In the genomic region with DNA sequence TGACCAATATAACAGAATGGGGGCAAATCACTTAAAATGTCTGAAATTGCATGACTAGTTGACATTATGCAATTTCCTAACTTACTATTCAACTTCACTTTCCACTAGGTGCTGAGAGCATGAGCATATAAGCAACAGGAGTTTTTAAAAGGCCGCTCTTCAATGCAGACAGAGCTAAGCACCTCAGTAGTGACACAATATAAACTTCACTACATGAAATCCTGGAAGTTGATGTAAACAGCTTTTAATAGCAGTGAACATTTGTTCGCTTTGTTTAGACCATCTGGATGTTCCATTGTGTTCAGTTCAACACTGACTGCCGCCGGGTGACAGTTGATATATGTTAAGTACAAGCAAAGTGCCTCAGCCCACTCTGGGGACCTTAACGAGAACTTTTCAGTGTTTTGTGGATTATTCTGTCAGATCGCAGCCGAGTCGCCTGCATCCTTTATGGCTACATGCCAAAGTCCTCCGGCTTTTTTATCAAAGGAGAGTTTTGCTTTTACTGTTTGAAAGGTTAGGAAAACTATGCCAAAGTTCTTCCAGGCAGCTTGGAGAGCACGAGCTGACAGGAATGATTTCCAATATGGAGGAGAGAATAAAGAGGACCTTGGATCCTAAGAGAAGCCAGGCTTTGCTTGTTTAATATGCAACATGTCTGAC, we compare ENCODE assay signal across 10 cellular contexts.
DNase-seq lines count a peak whose midpoint lies in the region; TF ChIP-seq lines count a peak whose summit lies in the region.
"Had no signal": no experiment of that assay in that cellular context is flagged by ENCODE, and none has a peak within 500 bp of the region (broad histone marks: within the 10 kb centered on the region; RNA-seq: fewer than 3 reads in every experiment).

No MANE protein-coding gene starts in this region.

- DNase-seq in HEK293T (ENCODE audit: extremely low spot score) (peak; percentile 39), NCI-H69 (lab: John Stamatoyannopoulos, UW) (peak; percentile 98), glutamatergic neuron (peak; percentile 35), sigmoid colon (no peak), GM13977 (ENCODE audit: low spot score) (no peak), GDM1 (lab: John Stamatoyannopoulos, UW) (no peak), PC-9 (no peak)
- no peak for DNase-seq in stimulated activated CD4-positive, alpha-beta T cell treated with anti-CD3 and anti-CD28 coated beads, Interleukin-4, amount 100 ng/mL, for 24 hours
- DNase-seq: immature natural killer cell, T-helper 9 cell had no signal

- POLR2A ChIA-PET in HEK293T (lab: Yijun Ruan, JAX) (no interaction called here), PC-9 (lab: Charles Lee; ENCODE audit: unreplicated experiment) (no interaction called here)

- no peaks in the 10 kb centered on the region for H3K9me2 ChIP-seq in PC-9 (ENCODE audit: insufficient read depth)

- in situ Hi-C loops in GM13977 (cut with MboI; ENCODE audit: low pct_unique_long_range_greater_than_20kb, low sequenced_read_pairs, unreplicated experiment), result no loop called here

- WGBS in sigmoid colon, 2 donors, result 13 to 19% methylated on average over 10 of the region's 10 CpGs

- no peak for TF ChIP-seq EP300 in sigmoid colon (IDR thresholded peaks at IDR 0.05)

- H3K4me2 ChIP-seq in PC-9, result no peak overlapping the region

- H2AFZ ChIP-seq in PC-9, result no peak overlapping the region

- intact Hi-C loops in sigmoid colon (cut with DNase I), result no loop called here
- intact Hi-C loops in PC-9 (cut with micrococcal nuclease; ENCODE audit: unreplicated experiment), result no loop called here

- H3K4me1 Mint-ChIP-seq in glutamatergic neuron (ENCODE audit: low read depth, unreplicated experiment), result peaks cover 54% of the 10 kb centered on the region

- TF ChIP-seq CTCF in glutamatergic neuron (IDR thresholded peaks at IDR 0.05; ENCODE audit: partially characterized antibody, unreplicated experiment), result no peak
- TF ChIP-seq CTCF in sigmoid colon (IDR thresholded peaks at IDR 0.05), result no peak
- no peak for TF ChIP-seq CTCF in GM13977 (IDR thresholded peaks at IDR 0.05; ENCODE audit: extremely low read depth, insufficient read depth, missing control alignments)
- TF ChIP-seq CTCF in PC-9 (conservative IDR thresholded peaks at IDR 0.05), result no peak

- no peaks in the 10 kb centered on the region for H3F3A ChIP-seq in PC-9 (ENCODE audit: insufficient read depth, low read depth)

- peaks cover 0 to 12% (median 10%) of the 10 kb centered on the region in 4 donors for H3K4me1 ChIP-seq in sigmoid colon
- H3K4me1 ChIP-seq in PC-9 (replicated peaks; ENCODE audit: insufficient read depth), result no peaks in the 10 kb centered on the region

- peaks cover 3% of the 10 kb centered on the region for H3K27me3 Mint-ChIP-seq in glutamatergic neuron (ENCODE audit: unreplicated experiment)

- H3K4me3 ChIP-seq in sigmoid colon, result peak overlapping the region in 3 of 4 donors; percentile 20 to 38 (median 33)
- H3K4me3 ChIP-seq in PC-9, result no peak overlapping the region

- H3K79me2 ChIP-seq in PC-9 (ENCODE audit: low read depth), result no peaks in the 10 kb centered on the region

- no peaks in the 10 kb centered on the region for H3K36me3 Mint-ChIP-seq in glutamatergic neuron (ENCODE audit: unreplicated experiment)
- H3K36me3 Mint-ChIP-seq: immature natural killer cell had no signal

- H3K9me3 ChIP-seq in sigmoid colon, result no peaks in the 10 kb centered on the region
- no peaks in the 10 kb centered on the region for H3K9me3 ChIP-seq in PC-9 (ENCODE audit: insufficient read depth, low read depth)

- peak overlapping the region; percentile 10 to 59 (median 48) for H3K27ac ChIP-seq in sigmoid colon
- H3K27ac ChIP-seq in PC-9, result no peak overlapping the region

- CTCF ChIA-PET in HEK293T (lab: Yijun Ruan, JAX), result interaction anchor here (1.0 to 2.3 kb wide), 2 partner anchors 16 to 19 kb away, joined by 3 to 9 read pairs; no protein-coding TSS in a partner anchor
- CTCF ChIA-PET in PC-9 (lab: Charles Lee), result no interaction called here

- no TSS peak for BruUV-seq in PC-9 (replicated peaks; lab: Mats Ljungman, UMichigan)

- H3K27me3 ChIP-seq in sigmoid colon (no peaks in the 10 kb centered on the region), PC-9 (ENCODE audit: insufficient read depth, low read depth) (no peaks in the 10 kb centered on the region)

- H3K36me3 ChIP-seq in sigmoid colon (no peaks in the 10 kb centered on the region), PC-9 (ENCODE audit: low read depth) (no peaks in the 10 kb centered on the region)

- TF ChIP-seq POLR2A in sigmoid colon (IDR thresholded peaks at IDR 0.05), result no peak

- peak overlapping the region; percentile 71 for H3K4me3 Mint-ChIP-seq in glutamatergic neuron (ENCODE audit: unreplicated experiment)
- H3K4me3 Mint-ChIP-seq: immature natural killer cell had no signal

- H3K27ac Mint-ChIP-seq in glutamatergic neuron (ENCODE audit: unreplicated experiment), result peak overlapping the region; percentile 96
- H3K27ac Mint-ChIP-seq: immature natural killer cell had no signal

- H4K20me1 ChIP-seq in PC-9 (ENCODE audit: insufficient read depth), result no peaks in the 10 kb centered on the region

- H3K9me3 Mint-ChIP-seq in glutamatergic neuron (ENCODE audit: unreplicated experiment), result no peaks in the 10 kb centered on the region
- H3K9me3 Mint-ChIP-seq: immature natural killer cell had no signal

TF ChIP-seq in HEK293T, 16 proteins besides CTCF, POLR2A, EP300 and RAD21:
- TF ChIP-seq CTBP1 (IDR thresholded peaks at IDR 0.05; ENCODE audit: borderline replicate concordance), result peak; percentile 59
- TF ChIP-seq, protein P1, sequence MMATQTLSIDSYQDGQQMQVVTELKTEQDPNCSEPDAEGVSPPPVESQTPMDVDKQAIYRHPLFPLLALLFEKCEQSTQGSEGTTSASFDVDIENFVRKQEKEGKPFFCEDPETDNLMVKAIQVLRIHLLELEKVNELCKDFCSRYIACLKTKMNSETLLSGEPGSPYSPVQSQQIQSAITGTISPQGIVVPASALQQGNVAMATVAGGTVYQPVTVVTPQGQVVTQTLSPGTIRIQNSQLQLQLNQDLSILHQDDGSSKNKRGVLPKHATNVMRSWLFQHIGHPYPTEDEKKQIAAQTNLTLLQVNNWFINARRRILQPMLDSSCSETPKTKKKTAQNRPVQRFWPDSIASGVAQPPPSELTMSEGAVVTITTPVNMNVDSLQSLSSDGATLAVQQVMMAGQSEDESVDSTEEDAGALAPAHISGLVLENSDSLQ (IDR thresholded peaks at IDR 0.05), result peak; percentile 91
- TF ChIP-seq ARNT (IDR thresholded peaks at IDR 0.05), result no peak

Comparison
In these comparisons a context has a peak if more than half of its experiments do, and no peak if none do; other contexts are left out.
1. DNase-seq: peak in HEK293T (single experiment), NCI-H69 (single experiment) and glutamatergic neuron (single experiment); none in sigmoid colon (single experiment), GM13977 (single experiment), GDM1 (single experiment), stimulated activated CD4-positive, alpha-beta T cell treated with anti-CD3 and anti-CD28 coated beads, Interleukin-4, amount 100 ng/mL, for 24 hours (single experiment) and PC-9 (0 of 2).